In genomic region chr7:150992051-150992640, GRCh38 we compare ENCODE assay signal across 17 cellular contexts. TPM values are rescaled to one million over a fixed set of nuclear protein-coding genes. Genes with fewer than 3 reads are reported as not detected.
"Had no signal": no experiment of that assay in that cellular context is flagged by ENCODE, and none has a peak within 500 bp of the region (broad histone marks: within the 10 kb centered on the region; RNA-seq: fewer than 3 reads in every experiment).

No MANE protein-coding gene starts in this region.

- H3K36me3 ChIP-seq: adrenal gland, neural progenitor cell, ovary, tibial artery had no signal

- H3K4me3 ChIP-seq: adrenal gland, dorsolateral prefrontal cortex, esophagus muscularis mucosa, neural progenitor cell, ovary, tibial artery had no signal

- FAIRE-seq: urothelium cell line had no signal

- H3K9me3 ChIP-seq: adrenal gland, ovary had no signal

- DNase-seq: activated CD4-positive, alpha-beta T cell treated with anti-CD3 and anti-CD28 coated beads for 1 hour; activated effector memory CD4-positive, alpha-beta T cell treated with Interleukin-2 at 50 U/mL for 16 hours; activated T-cell treated with anti-CD3 and anti-CD28 coated beads, Interleukin-2, amount 50 U/mL, for 24 hours; dorsolateral prefrontal cortex; immature natural killer cell; stimulated activated CD4-positive, alpha-beta T cell treated with anti-CD3 and anti-CD28 coated beads, Interleukin-15, amount 100 ng/mL, for 24 hours; stimulated activated CD4-positive, alpha-beta T cell treated with anti-CD3 and anti-CD28 coated beads, Interleukin-4, amount 100 ng/mL, for 1 hour; stimulated activated naive B cell treated with anti-CD40 and anti-IgM and Interleukin-4, amounts not matched to agents 10 μg/mL and 1 μg/mL and 100 μg/mL, for 72 hours; tibial artery had no signal

- H3K4me1 ChIP-seq: adrenal gland had no signal

- H3K27me3 ChIP-seq: adrenal gland, dorsolateral prefrontal cortex, neural progenitor cell, ovary had no signal

- H3K27ac ChIP-seq: neural progenitor cell, ovary, tibial artery, VCaP had no signal

RNA-seq across cellular contexts. Expression of gene KCNH2, which starts 14.0 kb away (rescaled TPM):
- total RNA-seq: lung microvascular endothelial cell had no signal
- polyA plus RNA-seq: immature natural killer cell had no signal

RNA-seq across cellular contexts. Expression of gene ATG9B, which starts 32.1 kb away (rescaled TPM):
- total RNA-seq: lung microvascular endothelial cell, subcutaneous adipose tissue had no signal

RNA-seq across cellular contexts. Expression of gene ASIC3, which starts 56.2 kb away (rescaled TPM):
- polyA plus RNA-seq: immature natural killer cell had no signal
